ENCODE assay signal across 26 cellular contexts in the genomic region with DNA sequence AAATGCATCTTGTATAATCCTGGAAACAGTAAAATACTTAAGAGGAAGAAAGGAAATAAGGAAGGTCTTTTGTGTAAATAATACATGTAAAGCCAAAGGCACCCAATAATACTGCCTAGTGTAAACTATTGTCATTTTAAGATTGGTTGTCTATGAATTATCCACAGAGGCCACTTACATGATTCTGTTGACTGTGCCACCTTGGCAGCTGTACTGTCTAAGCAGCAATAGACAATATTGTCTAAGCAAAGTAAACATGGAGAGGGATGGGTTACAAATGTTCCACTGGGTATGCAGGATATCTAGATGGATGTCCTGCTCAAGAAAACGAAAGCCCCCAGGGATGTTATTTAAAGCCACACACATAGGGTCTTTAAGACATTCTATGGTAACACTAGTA.
"Had no signal": no experiment of that assay in that cellular context is flagged by ENCODE, and none has a peak within 500 bp of the region (broad histone marks: within the 10 kb centered on the region; RNA-seq: fewer than 3 reads in every experiment).

No MANE protein-coding gene starts in this region.

- H3K27ac ChIP-seq: HL-60, KMS-11, SJCRH30 had no signal

- ATAC-seq: K562, Panc1, PC-3, Right ventricle myocardium inferior, SK-N-SH treated with all-trans-retinoic acid at 6 μM for 48 hours had no signal

- DNase-seq: Kasumi-1; MV-4-11; NCI-H1048; NCI-H1105; NCI-H1417; NCI-H1436 treated with DMSO at 0.1 percent for 48 hours; NCI-H1694; NCI-H187 treated with DMSO at 0.1 percent for 48 hours; NCI-H2081 treated with DMSO at 0.1 percent for 48 hours; NCI-H2171; NCI-H345; NCI-H446 treated with DMSO at 0.1 percent for 48 hours; NCI-H510A treated with DMSO at 0.1 percent for 48 hours; NCI-H526 treated with DMSO at 0.1 percent for 48 hours; NCI-H748 treated with DMSO at 0.1 percent for 48 hours; NK-92 treated with Interleukin-12 subunit alpha and Interleukin-12 subunit beta, amount 100 ng/mL, for 24 hours; PC-3; SHP77 treated with DMSO at 0.1 percent for 48 hours; SJCRH30; T-helper 1 cell had no signal

- H3K4me3 ChIP-seq: K562, SJCRH30 had no signal
